Comparison of ENCODE assay signal across 1 cellular context in genomic region chr11:32279672-32280071, GRCh38.
TF ChIP-seq lines count a peak whose summit lies in the region.

No MANE protein-coding gene starts in this region.

TF ChIP-seq in WTC11, 78 proteins besides CTCF, POLR2A, EP300 and RAD21 (continued from another document):
- TF ChIP-seq AFF4 (CRISPR knock-in tag; IDR thresholded peaks at IDR 0.05; ENCODE audit: borderline replicate concordance) (no peak), EMX1 (CRISPR knock-in tag; IDR thresholded peaks at IDR 0.05) (no peak), ZNF219 (CRISPR knock-in tag; IDR thresholded peaks at IDR 0.05; ENCODE audit: borderline replicate concordance) (no peak), MAX (CRISPR knock-in tag; IDR thresholded peaks at IDR 0.05) (no peak), ZBTB21 (CRISPR knock-in tag; IDR thresholded peaks at IDR 0.05; ENCODE audit: borderline replicate concordance) (no peak), CREM (CRISPR knock-in tag; IDR thresholded peaks at IDR 0.05) (no peak), ATF6 (CRISPR knock-in tag; IDR thresholded peaks at IDR 0.05) (no peak), E2F4 (CRISPR knock-in tag; IDR thresholded peaks at IDR 0.05; ENCODE audit: borderline replicate concordance, low read depth) (no peak), ZNF121 (CRISPR knock-in tag; IDR thresholded peaks at IDR 0.05) (no peak), PREB (CRISPR knock-in tag; IDR thresholded peaks at IDR 0.05; ENCODE audit: borderline replicate concordance) (no peak), FOXP1 (CRISPR knock-in tag; IDR thresholded peaks at IDR 0.05; ENCODE audit: borderline replicate concordance) (no peak)
TF ChIP-seq in WTC11: peak in this region for 0.
